ENCODE assay signal across 1 cellular context in genomic region chr1:22711071-22711470, GRCh38.
TF ChIP-seq lines count a peak whose summit lies in the region.

No MANE protein-coding gene starts in this region.

TF ChIP-seq in HCT116, 20 proteins besides CTCF, POLR2A, EP300 and RAD21 (continued from another document):
- TF ChIP-seq REST (IDR thresholded peaks at IDR 0.05; ENCODE audit: low read depth) (no peak), FOSL1 (IDR thresholded peaks at IDR 0.05; ENCODE audit: low read depth) (no peak), MAX (IDR thresholded peaks at IDR 0.05) (no peak)
